ENCODE assay signal across 8 cellular contexts in the genomic region with DNA sequence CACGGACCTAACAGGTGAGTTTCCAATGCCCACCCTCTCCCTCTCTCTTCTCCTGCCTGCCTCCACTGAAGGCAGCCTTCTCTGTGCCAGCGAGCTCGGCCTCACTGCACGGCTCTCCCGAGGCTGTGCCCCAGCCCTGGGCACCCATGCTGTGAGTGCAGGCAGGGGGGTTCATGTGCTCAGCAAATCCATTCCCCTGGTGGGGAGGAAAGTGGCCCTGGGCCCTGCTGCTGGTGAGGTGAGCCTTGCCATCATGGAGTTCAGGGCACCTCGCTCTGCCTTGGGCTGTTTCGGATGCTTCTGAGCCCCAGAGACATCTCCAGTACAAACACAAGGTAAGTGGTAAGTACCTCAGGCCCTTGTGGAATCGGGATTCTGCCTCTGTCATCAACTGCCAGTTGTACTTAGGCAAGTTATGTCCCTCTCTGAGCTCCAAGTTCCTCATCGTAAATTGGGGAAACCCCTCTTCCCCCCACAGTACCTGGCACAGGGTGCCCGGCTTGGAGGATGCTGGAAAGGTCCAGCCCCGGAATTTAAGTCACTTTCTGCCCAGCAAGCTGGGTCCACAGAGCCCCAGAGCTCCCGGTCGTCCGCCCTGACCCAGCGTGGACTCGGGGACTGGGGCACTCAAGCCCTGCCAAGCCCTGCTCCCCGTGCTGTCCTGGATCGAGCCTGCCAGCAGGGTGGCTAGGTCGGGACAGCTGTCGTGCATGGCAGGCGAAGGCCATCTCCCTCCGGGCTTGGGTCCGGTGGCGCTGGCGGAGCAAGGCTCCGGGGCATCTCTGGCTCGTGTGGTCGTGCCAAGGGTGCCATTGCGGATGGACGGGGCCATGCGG. TPM values are rescaled to one million over a fixed set of nuclear protein-coding genes. Genes with fewer than 3 reads are reported as not detected.
DNase-seq lines count a peak whose midpoint lies in the region; ATAC-seq lines count a peak whose summit lies in the region.

No MANE protein-coding gene starts in this region.

- no peak overlapping the region for H4K8ac ChIP-seq in mesenchymal stem cell (ENCODE audit: low read length)

- no peaks in the 10 kb centered on the region for H3K9me3 ChIP-seq in mesenchymal stem cell (ENCODE audit: control insufficient read depth, low read length)

- H2AFZ ChIP-seq in mesenchymal stem cell (ENCODE audit: low read depth, low read length): peak overlapping the region; percentile 33

- peak overlapping the region in 1 of 2 experiments; percentile 60 for H3K4ac ChIP-seq in mesenchymal stem cell (ENCODE audit: low read depth in 1 of 2, low read length in 2 of 2)

- no peak overlapping the region for H2BK120ac ChIP-seq in mesenchymal stem cell (ENCODE audit: low read depth, low read length)

- H3K9ac ChIP-seq in mesenchymal stem cell (ENCODE audit: low read length): peak overlapping the region; percentile 81

- H3K79me1 ChIP-seq in mesenchymal stem cell (replicated peaks; ENCODE audit: low read length, poor library complexity, severe bottlenecking): peaks cover 11% of the 10 kb centered on the region

- ATAC-seq in GM18511 (IDR thresholded peaks at IDR 0.05; ENCODE audit: unreplicated experiment) (peak; percentile 19), HG02588 (IDR thresholded peaks at IDR 0.05; ENCODE audit: unreplicated experiment) (peak; percentile 11)

- H2BK5ac ChIP-seq in mesenchymal stem cell (ENCODE audit: low read depth, low read length, poor library complexity, severe bottlenecking): peak overlapping the region; percentile 8

- DNase-seq in NOMO-1 treated with DMSO at 0.1 percent for 48 hours (lab: John Stamatoyannopoulos, UW; ENCODE audit: unreplicated experiment): peak; percentile 63
- DNase-seq in mesenchymal stem cell: peak; percentile 8
- DNase-seq in hepatic stellate cell (ENCODE audit: low spot score): no peak
- DNase-seq in NCI-H526 (lab: John Stamatoyannopoulos, UW): no peak

- H3K27me3 ChIP-seq in mesenchymal stem cell (ENCODE audit: control insufficient read depth in 1 of 2, insufficient read depth in 1 of 2, low read length in 2 of 2): no peaks in the 10 kb centered on the region

- peak overlapping the region; percentile 8 to 64 for H3K18ac ChIP-seq in mesenchymal stem cell (ENCODE audit: low read depth in 1 of 2, low read length in 2 of 2)

- peak overlapping the region; percentile 72 for H4K91ac ChIP-seq in mesenchymal stem cell (ENCODE audit: low read length)

- H2AK5ac ChIP-seq in mesenchymal stem cell (ENCODE audit: low read length, severe bottlenecking): no peak overlapping the region

- H2BK15ac ChIP-seq in mesenchymal stem cell (ENCODE audit: low read depth, poor library complexity, severe bottlenecking): no peak overlapping the region

- H3K14ac ChIP-seq in mesenchymal stem cell (ENCODE audit: low read length in 2 of 2): peak overlapping the region in 1 of 2 experiments; percentile 86

- peak overlapping the region; percentile 81 for H3K27ac ChIP-seq in cingulate gyrus (ENCODE audit: low read depth, low read length)
- H3K27ac ChIP-seq in mesenchymal stem cell (ENCODE audit: low read length, poor library complexity, severe bottlenecking): no peak overlapping the region
- peak overlapping the region; percentile 48 for H3K27ac ChIP-seq in urinary bladder (ENCODE audit: low read depth)

- H3K36me3 ChIP-seq in mesenchymal stem cell (ENCODE audit: control insufficient read depth in 1 of 2, insufficient read depth in 2 of 2, low read depth in 1 of 2, low read length in 2 of 2) (peaks cover 34 to 69% of the 10 kb centered on the region in 2 experiments), urinary bladder (ENCODE audit: insufficient read depth) (peaks cover 2% of the 10 kb centered on the region)

- H3K4me2 ChIP-seq in mesenchymal stem cell (ENCODE audit: low read length, poor library complexity, severe bottlenecking): peak overlapping the region; percentile 67

- peak overlapping the region in 1 of 2 experiments; percentile 4 for H2BK12ac ChIP-seq in mesenchymal stem cell (ENCODE audit: low read length in 2 of 2)

- H3K4me1 ChIP-seq in mesenchymal stem cell (ENCODE audit: control insufficient read depth, insufficient read depth, low read depth, low read length): peaks cover 32% of the 10 kb centered on the region
- H3K4me1 ChIP-seq in urinary bladder (ENCODE audit: insufficient read depth): no peaks in the 10 kb centered on the region

- H3K4me3 ChIP-seq in mesenchymal stem cell (ENCODE audit: insufficient read depth in 1 of 2, low read depth in 1 of 2, low read length in 2 of 2) (peak overlapping the region; percentile 61 to 87), urinary bladder (ENCODE audit: low read depth, low read length) (peak overlapping the region; percentile 36)

- WGBS in mesenchymal stem cell: 37% methylated on average over 31 of the region's 31 CpGs
- WGBS in urinary bladder: 21% methylated on average over 31 of the region's 31 CpGs

- no peak overlapping the region for H3K23ac ChIP-seq in mesenchymal stem cell (ENCODE audit: low read length in 2 of 2)

RNA-seq across cellular contexts. Expression of gene NUDT16L1, which starts 0.7 kb away (rescaled TPM):
- 14.8 TPM for polyA plus RNA-seq in mesenchymal stem cell (2013, experiment 1 of 2)
- 16.2 TPM for polyA plus RNA-seq in mesenchymal stem cell (2013, experiment 2 of 2)
- total RNA-seq in urinary bladder: 17.0 TPM
- polyA plus RNA-seq in urinary bladder: 38.4 TPM

RNA-seq across cellular contexts. Expression of gene ANKS3, which starts 41.4 kb away (rescaled TPM):
- 6.9 TPM for polyA plus RNA-seq in mesenchymal stem cell (2013, experiment 1 of 2)
- polyA plus RNA-seq in mesenchymal stem cell (2013, experiment 2 of 2): 6.4 TPM
- 22.1 TPM for total RNA-seq in urinary bladder
- polyA plus RNA-seq in urinary bladder: 21.6 TPM

RNA-seq across cellular contexts. Expression of gene DNAAF8, which starts 41.7 kb away (rescaled TPM):
- polyA plus RNA-seq in mesenchymal stem cell (2013, experiment 1 of 2): 1.1 TPM
- polyA plus RNA-seq in mesenchymal stem cell (2013, experiment 2 of 2): 1.2 TPM
- total RNA-seq in urinary bladder: 1.3 TPM
- 1.3 TPM for polyA plus RNA-seq in urinary bladder

Comparison
In these comparisons a context has a peak if more than half of its experiments do, and no peak if none do; other contexts are left out.
1. DNase-seq: peak in NOMO-1 treated with DMSO at 0.1 percent for 48 hours (single experiment) and mesenchymal stem cell (single experiment); none in hepatic stellate cell (single experiment) and NCI-H526 (0 of 2).